Comparison of ENCODE assay signal across 22 cellular contexts in the genomic region with DNA sequence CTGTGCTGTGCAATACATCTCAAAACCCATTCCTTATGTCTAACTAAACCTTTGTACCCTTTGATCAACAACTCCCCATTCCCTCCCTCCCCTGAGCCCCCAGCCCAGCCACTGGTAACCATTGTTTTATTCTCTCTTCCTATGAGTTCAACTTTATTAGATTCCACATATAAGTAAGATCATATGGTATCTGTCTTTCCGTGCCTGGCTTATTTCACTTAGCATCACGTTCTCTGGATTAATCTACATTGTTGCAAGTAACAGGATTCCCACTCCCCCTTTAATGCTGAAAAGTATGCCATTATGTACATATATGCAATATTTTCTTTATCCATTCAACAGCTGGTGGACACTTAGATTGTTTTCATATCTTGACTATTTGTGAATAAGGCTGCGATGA.
DNase-seq lines count a peak whose midpoint lies in the region; ATAC-seq, FAIRE-seq and TF ChIP-seq lines count a peak whose summit lies in the region.
"Had no signal": no experiment of that assay in that cellular context is flagged by ENCODE, and none has a peak within 500 bp of the region (broad histone marks: within the 10 kb centered on the region; RNA-seq: fewer than 3 reads in every experiment).

No MANE protein-coding gene starts in this region.

- H3K4me3 Mint-ChIP-seq in nephron (no peak overlapping the region), H9 (no peak overlapping the region)
- H3K4me3 Mint-ChIP-seq: CD4-positive, alpha-beta T cell; CD8-positive, alpha-beta T cell had no signal

- H3K4me3 ChIP-seq in sigmoid colon: no peak overlapping the region
- H3K4me3 ChIP-seq in kidney (ENCODE audit: low read length in 2 of 2): no peak overlapping the region
- H3K4me3 ChIP-seq: BLaER1 treated with 17β-estradiol and CSF1 and Interleukin-3, amounts not matched to agents 10 nM and 100 nM had no signal

- no peak overlapping the region for H2BK5ac ChIP-seq in H9 (ENCODE audit: insufficient read length, low read length)

- no peaks in the 10 kb centered on the region for H3K79me2 ChIP-seq in H9 (ENCODE audit: insufficient read depth, low read length)

- H3K23me2 ChIP-seq in H9 (ENCODE audit: insufficient read length, low read depth, low read length, poor library complexity, severe bottlenecking): no peaks in the 10 kb centered on the region

- TF ChIP-seq CTCF in nephron (IDR thresholded peaks at IDR 0.05; ENCODE audit: unreplicated experiment in 3 of 3) (no peak), sigmoid colon (IDR thresholded peaks at IDR 0.05) (no peak), kidney (IDR thresholded peaks at IDR 0.05; ENCODE audit: borderline replicate concordance, extremely low read depth, insufficient read depth) (no peak), H9 (conservative IDR thresholded peaks at IDR 0.05) (no peak)

- H3K4me1 Mint-ChIP-seq in nephron (peaks cover 25% of the 10 kb centered on the region), H9 (no peaks in the 10 kb centered on the region)

- no peak overlapping the region for H4K5ac ChIP-seq in H9 (ENCODE audit: insufficient read length, low read depth, low read length)

- no peak overlapping the region for H3K18ac ChIP-seq in H9 (ENCODE audit: insufficient read length, low read depth, low read length)

- H4K20me1 ChIP-seq in H9 (ENCODE audit: control insufficient read depth, insufficient read depth, insufficient read length): no peaks in the 10 kb centered on the region
- H4K20me1 ChIP-seq: BLaER1 treated with 17β-estradiol and CSF1 and Interleukin-3, amounts not matched to agents 10 nM and 100 nM had no signal

- H3K36me3 Mint-ChIP-seq in nephron (ENCODE audit: low read depth) (peaks cover 9% of the 10 kb centered on the region), H9 (ENCODE audit: insufficient read depth in 1 of 3, low read depth in 3 of 3) (0 out of 7 replicates have a peak, but pooled peaks cover 0 to 1% (median 0%) of the 10 kb centered on the region in 3 experiments)
- H3K36me3 Mint-ChIP-seq: CD8-positive, alpha-beta T cell had no signal

- no peak overlapping the region for H3K14ac ChIP-seq in H9 (ENCODE audit: insufficient read depth, low read length)

- DNase-seq in SK-N-DZ (ENCODE audit: low spot score) (peak; percentile 56), sigmoid colon (no peak), kidney (no peak), posterior vena cava (ENCODE audit: low spot score) (no peak), H9 (no peak), frontal cortex (ENCODE audit: low spot score in 2 of 2) (no peak)
- DNase-seq: 8988T; ACHN; Caco-2; Calu3; CD4-positive, alpha-beta T cell; CD8-positive, alpha-beta T cell; DMS79 treated with DMSO at 0.1 percent for 48 hours; GF-D8 had no signal

- H3K4me1 ChIP-seq in sigmoid colon (peaks cover 0 to 68% (median 51%) of the 10 kb centered on the region in 4 donors), kidney (ENCODE audit: control insufficient read depth in 1 of 2, insufficient read depth in 1 of 2, low read depth in 1 of 2, low read length in 2 of 2) (no peaks in the 10 kb centered on the region), H9 (ENCODE audit: insufficient read depth, low read length) (no peaks in the 10 kb centered on the region)
- H3K4me1 ChIP-seq: BLaER1 treated with 17β-estradiol and CSF1 and Interleukin-3, amounts not matched to agents 10 nM and 100 nM; Caco-2 had no signal

- FAIRE-seq in kidney (lab: Jason Lieb, UNC): no peak
- no peak for FAIRE-seq in frontal cortex (lab: Jason Lieb, UNC)
- FAIRE-seq: A204.1, D721Med, G401.6, GM12891 had no signal

- 56 to 63% methylated on average over 3 of the region's 3 CpGs for WGBS in sigmoid colon, 2 donors
- WGBS in H9 (ENCODE audit: extremely low coverage, insufficient read length, low lambda C conversion rate): no CpG with 5 or more reads among the region's 3 CpGs

- H3K9ac ChIP-seq in kidney (ENCODE audit: low read length in 2 of 2) (no peak overlapping the region), H9 (ENCODE audit: extremely low read depth, insufficient read length, low read length) (no peak overlapping the region)
- H3K9ac ChIP-seq: BLaER1 treated with 17β-estradiol and CSF1 and Interleukin-3, amounts not matched to agents 10 nM and 100 nM had no signal

- H3K9me3 ChIP-seq in sigmoid colon (no peaks in the 10 kb centered on the region), kidney (ENCODE audit: control insufficient read depth in 1 of 2, low read length in 2 of 2) (no peaks in the 10 kb centered on the region), H9 (ENCODE audit: control insufficient read depth, low read depth, low read length) (no peaks in the 10 kb centered on the region)
- H3K9me3 ChIP-seq: Caco-2 had no signal

- no peaks in the 10 kb centered on the region for H3K27me3 Mint-ChIP-seq in nephron (ENCODE audit: low read depth)
- no peaks in the 10 kb centered on the region for H3K27me3 Mint-ChIP-seq in H9 (ENCODE audit: low read depth)
- H3K27me3 Mint-ChIP-seq: CD4-positive, alpha-beta T cell had no signal

- H3K79me1 ChIP-seq in H9 (ENCODE audit: insufficient read depth, low read depth, low read length, poor library complexity, severe bottlenecking): no peaks in the 10 kb centered on the region

- H3K27ac Mint-ChIP-seq in nephron (peak overlapping the region in 2 of 3 experiments; percentile 1 to 3), H9 (no peak overlapping the region; a peak in 1 of 7 replicates)
- H3K27ac Mint-ChIP-seq: CD4-positive, alpha-beta T cell; CD8-positive, alpha-beta T cell had no signal

- H3K9me3 Mint-ChIP-seq in nephron: peaks cover 6% of the 10 kb centered on the region
- H3K9me3 Mint-ChIP-seq in H9: peaks cover 0 to 6% of the 10 kb centered on the region in 2 experiments; a peak in 3 of 5 replicates
- H3K9me3 Mint-ChIP-seq: CD4-positive, alpha-beta T cell; CD8-positive, alpha-beta T cell had no signal

- H3K36me3 ChIP-seq in sigmoid colon (no peaks in the 10 kb centered on the region), kidney (ENCODE audit: control insufficient read depth in 1 of 2, insufficient read depth in 2 of 2, low read length in 2 of 2) (no peaks in the 10 kb centered on the region)
- H3K36me3 ChIP-seq: BLaER1 treated with 17β-estradiol and CSF1 and Interleukin-3, amounts not matched to agents 10 nM and 100 nM had no signal

- H2BK15ac ChIP-seq in H9 (ENCODE audit: low read depth, low read length): no peak overlapping the region

- H2AFZ ChIP-seq in H9 (ENCODE audit: low read length): no peak overlapping the region

- no peak overlapping the region for H2AK5ac ChIP-seq in H9 (ENCODE audit: insufficient read length, low read length)

- no peak overlapping the region for H4K91ac ChIP-seq in H9 (ENCODE audit: insufficient read length, low read depth, low read length)

- H3K27me3 ChIP-seq in sigmoid colon (no peaks in the 10 kb centered on the region), H9 (ENCODE audit: insufficient read depth, low read length) (no peaks in the 10 kb centered on the region)
- H3K27me3 ChIP-seq: BLaER1 treated with 17β-estradiol and CSF1 and Interleukin-3, amounts not matched to agents 10 nM and 100 nM had no signal

- no peak overlapping the region for H3T11ph ChIP-seq in H9 (ENCODE audit: low read length)

- no peak overlapping the region for H3K4ac ChIP-seq in H9 (ENCODE audit: low read depth, low read length)

- no peak overlapping the region for H3K56ac ChIP-seq in H9 (ENCODE audit: insufficient read length, low read depth, low read length)

- H3K27ac ChIP-seq in sigmoid colon (peak overlapping the region in 3 of 4 donors; percentile 17 to 73 (median 73)), kidney (ENCODE audit: low read depth in 2 of 2, low read length in 2 of 2) (no peak overlapping the region), H9 (ENCODE audit: insufficient read length, low read depth, low read length) (no peak overlapping the region)
- H3K27ac ChIP-seq: BLaER1 treated with 17β-estradiol and CSF1 and Interleukin-3, amounts not matched to agents 10 nM and 100 nM; C4-2B had no signal

- H2BK120ac ChIP-seq in H9 (ENCODE audit: low read depth, low read length, poor library complexity, severe bottlenecking): no peak overlapping the region

- intact Hi-C loops in sigmoid colon (cut with DNase I) (no loop called here), kidney (cut with DNase I) (no loop called here), posterior vena cava (cut with DNase I) (no loop called here)

- H2BK12ac ChIP-seq in H9 (ENCODE audit: insufficient read length, low read depth, low read length): no peak overlapping the region

- H3K23ac ChIP-seq in H9 (ENCODE audit: insufficient read length, low read depth, low read length): no peak overlapping the region

- H2BK20ac ChIP-seq in H9 (ENCODE audit: low read depth, low read length, poor library complexity, severe bottlenecking): no peak overlapping the region

- ATAC-seq in SK-N-SH treated with all-trans-retinoic acid at 6 μM for 48 hours: no peak
- ATAC-seq: CD8-positive, alpha-beta T cell had no signal

- H3K4me2 ChIP-seq in H9 (ENCODE audit: insufficient read depth, insufficient read length, low read length): no peak overlapping the region
- H3K4me2 ChIP-seq: BLaER1 treated with 17β-estradiol and CSF1 and Interleukin-3, amounts not matched to agents 10 nM and 100 nM had no signal

- no peak for TF ChIP-seq POLR2A in sigmoid colon (IDR thresholded peaks at IDR 0.05)

- TF ChIP-seq EP300 in sigmoid colon (IDR thresholded peaks at IDR 0.05): no peak

- H4K8ac ChIP-seq in H9 (replicated peaks; ENCODE audit: insufficient read length, low read depth, low read length): no peak overlapping the region

TF ChIP-seq in SK-N-SH treated with all-trans-retinoic acid at 6 μM for 48 hours, 23 proteins besides CTCF, POLR2A, EP300 and RAD21 (continues in another document):
- TF ChIP-seq POU6F1 (CRISPR knock-in tag; IDR thresholded peaks at IDR 0.05; ENCODE audit: borderline replicate concordance, low read depth) (no peak), ZFP3 (CRISPR knock-in tag; IDR thresholded peaks at IDR 0.05) (no peak), TCF4 (CRISPR knock-in tag; IDR thresholded peaks at IDR 0.05; ENCODE audit: borderline replicate concordance) (peak; percentile 41; the same call in 1 of the 2 replicates)

Comparison
In these comparisons a context has a peak if more than half of its experiments do, and no peak if none do; other contexts are left out.
1. H3K27ac Mint-ChIP-seq: peak in nephron (2 of 3); none in H9 (0 of 3).
2. H3K27ac ChIP-seq: peak in sigmoid colon (3 of 4); none in kidney (0 of 2) and H9 (single experiment).